Comparison of ENCODE assay signal across 8 cellular contexts in the genomic region with DNA sequence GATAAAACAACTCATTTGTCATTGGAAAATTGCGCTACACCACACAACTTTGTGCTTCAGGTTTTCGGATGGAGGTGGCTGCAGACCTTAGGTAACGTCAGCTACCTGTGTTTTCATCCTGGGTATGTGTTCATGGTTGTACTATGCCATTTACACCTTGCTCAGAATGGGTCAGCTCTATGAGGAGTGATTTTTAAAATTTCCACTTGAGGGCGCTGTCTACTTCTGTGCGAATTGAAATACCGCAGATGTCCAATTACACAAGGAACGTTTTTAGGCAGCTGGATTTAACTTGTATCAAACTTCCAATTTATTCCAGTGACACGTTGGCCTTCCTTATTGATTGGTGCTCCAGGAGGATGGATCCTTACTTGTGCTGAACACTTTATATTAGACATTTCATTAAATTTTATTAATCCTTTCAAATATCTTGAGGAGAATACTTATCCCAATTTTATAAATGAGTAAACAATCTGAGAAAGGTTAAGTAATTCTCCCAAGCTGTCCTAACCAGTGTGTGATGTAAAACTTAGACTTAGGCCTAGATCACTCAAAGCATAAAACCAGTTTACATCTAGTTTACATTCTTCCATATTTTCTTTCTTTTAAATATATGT. TPM values are rescaled to one million over a fixed set of nuclear protein-coding genes. Genes with fewer than 3 reads are reported as not detected.
DNase-seq lines count a peak whose midpoint lies in the region; ATAC-seq, FAIRE-seq and TF ChIP-seq lines count a peak whose summit lies in the region.

No MANE protein-coding gene starts in this region.

- H3K27me3 Mint-ChIP-seq in activated naive CD8-positive, alpha-beta T cell treated with anti-CD3 and anti-CD28 coated beads, Interleukin-2, amount 50 U/mL, for 24 hours = no peaks in the 10 kb centered on the region

- DNase-seq in A549 (ENCODE audit: low read depth in 1 of 2, low spot score in 1 of 2) = peak; percentile 30 to 49
- DNase-seq in NCI-H2107 (lab: John Stamatoyannopoulos, UW) = peak; percentile 52
- DNase-seq in GM12878 (ENCODE audit: low read depth, low spot score) = peak; percentile 3
- DNase-seq in medulla oblongata (ENCODE audit: extremely low spot score) = peak; percentile 59
- no peak for DNase-seq in activated naive CD8-positive, alpha-beta T cell treated with anti-CD3 and anti-CD28 coated beads, Interleukin-2, amount 50 U/mL, for 24 hours
- no peak for DNase-seq in activated CD4-positive, alpha-beta T cell treated with anti-CD3 and anti-CD28 coated beads, Interleukin-2, amount 50 U/mL, for 4 hours

- no peak overlapping the region for H3K9ac ChIP-seq in GM12878 (ENCODE audit: control insufficient read depth, insufficient read depth, low read length)

- TF ChIP-seq RAD21 in A549 (conservative IDR thresholded peaks at IDR 0.05 in 1 of 2, IDR thresholded peaks at IDR 0.05 in 1 of 2) (peak; percentile 73 to 83), GM12878 (IDR thresholded peaks at IDR 0.05; ENCODE audit: insufficient read depth, low read depth, low read length) (peak; percentile 75)

- H3K36me3 Mint-ChIP-seq in activated naive CD8-positive, alpha-beta T cell treated with anti-CD3 and anti-CD28 coated beads, Interleukin-2, amount 50 U/mL, for 24 hours (ENCODE audit: low read depth) = no peaks in the 10 kb centered on the region

- H2AFZ ChIP-seq in GM12878 (ENCODE audit: control insufficient read depth, low read depth, low read length) = no peak overlapping the region

- CTCF ChIA-PET in A549 (lab: Yijun Ruan, JAX) = interaction anchor here (0.6 to 2.0 kb wide), 19 partner anchors 9 to 1146 kb away, joined by 3 to 11 read pairs (median 3); no protein-coding TSS in a partner anchor
- CTCF ChIA-PET in GM12878 (lab: Yijun Ruan, JAX) = interaction anchor here (0.5 to 2.4 kb wide), 26 partner anchors 9 to 1779 kb away, joined by 3 to 11 read pairs (median 4); no protein-coding TSS in a partner anchor

- intact Hi-C loops in GM12878 (cut with micrococcal nuclease; ENCODE audit: unreplicated experiment) = no loop called here

- no peaks in the 10 kb centered on the region for H3K4me1 ChIP-seq in A549
- no peaks in the 10 kb centered on the region for H3K4me1 ChIP-seq in GM12878 (ENCODE audit: control insufficient read depth, insufficient read depth, low read length)

- H3K36me3 ChIP-seq in GM12878 (ENCODE audit: control insufficient read depth in 2 of 2, insufficient read depth in 2 of 2, low read length in 1 of 2) = no peaks in the 10 kb centered on the region

- SMC1A ChIA-PET in GM12878 (lab: Charles Lee; ENCODE audit: uncharacterized antibody, unreplicated experiment) = interaction anchor here (0.6 to 1.8 kb wide), 12 partner anchors 9 to 1023 kb away, joined by 3 to 5 read pairs (median 4); no protein-coding TSS in a partner anchor

- H3K27ac ChIP-seq in A549 (no peak overlapping the region), GM12878 (ENCODE audit: control insufficient read depth, insufficient read depth) (no peak overlapping the region)

- H4K20me1 ChIP-seq in GM12878 (ENCODE audit: control insufficient read depth, insufficient read depth) = no peaks in the 10 kb centered on the region

- FAIRE-seq in A549 (lab: Jason Lieb, UNC) = peak; percentile 49
- FAIRE-seq in GM12878 (lab: Jason Lieb, UNC) = no peak

- H3K4me3 ChIP-seq in A549 (no peak overlapping the region), GM12875 (ENCODE audit: low read depth, low read length) (no peak overlapping the region), GM12878 (no peak overlapping the region)

- TF ChIP-seq EP300 in A549 (IDR thresholded peaks at IDR 0.05) (no peak), GM12878 (IDR thresholded peaks at IDR 0.05; ENCODE audit: borderline replicate concordance in 1 of 2, control insufficient read depth in 1 of 2, low read depth in 2 of 2, low read length in 2 of 2) (no peak)

- no peaks in the 10 kb centered on the region for H3K9me3 Mint-ChIP-seq in activated naive CD8-positive, alpha-beta T cell treated with anti-CD3 and anti-CD28 coated beads, Interleukin-2, amount 50 U/mL, for 24 hours

- POLR2A ChIA-PET in A549 (lab: Yijun Ruan, JAX) (interaction anchor here (1.1 kb wide), 1 partner anchor 163 kb away, joined by 3 read pairs; no protein-coding TSS in a partner anchor), GM12878 (lab: Charles Lee) (no interaction called here)

- H3K27me3 ChIP-seq in GM12878 (replicated peaks in 1 of 2; ENCODE audit: control insufficient read depth in 2 of 2, insufficient read depth in 2 of 2, low read length in 1 of 2) = no peaks in the 10 kb centered on the region

- H3K4me3 Mint-ChIP-seq in activated naive CD8-positive, alpha-beta T cell treated with anti-CD3 and anti-CD28 coated beads, Interleukin-2, amount 50 U/mL, for 24 hours = no peak overlapping the region

- no peaks in the 10 kb centered on the region for H3K79me2 ChIP-seq in GM12878 (ENCODE audit: control insufficient read depth, insufficient read depth, low read length)

- no peak overlapping the region for H3K27ac Mint-ChIP-seq in activated naive CD8-positive, alpha-beta T cell treated with anti-CD3 and anti-CD28 coated beads, Interleukin-2, amount 50 U/mL, for 24 hours

- BruUV-seq in GM12878 (replicated peaks; lab: Mats Ljungman, UMichigan) = no TSS peak

- peak; percentile 82 for TF ChIP-seq CTCF in A549 (IDR thresholded peaks at IDR 0.05)
- peak; percentile 60; the same call in 1 of the 2 replicates for TF ChIP-seq CTCF in GM12875 (IDR thresholded peaks at IDR 0.05; ENCODE audit: borderline replicate concordance, insufficient read depth, low read depth, low read length)
- peak; percentile 52 to 64 (median 60); a peak in 5 of 6 replicates for TF ChIP-seq CTCF in GM12878 (IDR thresholded peaks at IDR 0.05 in 2 of 3, conservative IDR thresholded peaks at IDR 0.05 in 1 of 3; ENCODE audit: control insufficient read depth in 2 of 3, extremely low read depth in 1 of 3, insufficient read depth in 1 of 3, low read depth in 3 of 3, low read length in 3 of 3)

- H3K4me2 ChIP-seq in A549 (no peak overlapping the region), GM12878 (ENCODE audit: control insufficient read depth, insufficient read depth) (no peak overlapping the region)

- under 1% methylated on average over 8 of the region's 8 CpGs for WGBS in A549 (ENCODE audit: missing lambda C conversion rate)
- 0% methylated on average over 8 of the region's 8 CpGs for WGBS in GM12878 (ENCODE audit: insufficient coverage, insufficient replicate concordance, low lambda C conversion rate, missing lambda C conversion rate)

- H3K9me3 ChIP-seq in A549 (no peaks in the 10 kb centered on the region), GM12878 (replicated peaks; ENCODE audit: control insufficient read depth, insufficient read depth, low read length) (no peaks in the 10 kb centered on the region)

- ATAC-seq in A549 (peak; percentile 83 to 93), HG02884 (IDR thresholded peaks at IDR 0.05; ENCODE audit: unreplicated experiment) (peak; percentile 86), GM12878 (peak; percentile 81)
- no peak for ATAC-seq in activated naive CD8-positive, alpha-beta T cell treated with anti-CD3 and anti-CD28 coated beads, Interleukin-2, amount 50 U/mL, for 24 hours

- in situ Hi-C loops in GM12878 (cut with MboI) = no loop called here

- H3K4me1 Mint-ChIP-seq in activated naive CD8-positive, alpha-beta T cell treated with anti-CD3 and anti-CD28 coated beads, Interleukin-2, amount 50 U/mL, for 24 hours = no peaks in the 10 kb centered on the region

- RAD21 ChIA-PET in GM12878 (lab: Charles Lee; ENCODE audit: unreplicated experiment) = interaction anchor here (0.7 to 1.7 kb wide), 5 partner anchors 9 to 619 kb away, joined by 3 to 6 read pairs (median 3); no protein-coding TSS in a partner anchor

- TF ChIP-seq POLR2A in A549 (IDR thresholded peaks at IDR 0.05; ENCODE audit: low read length) (no peak), GM12878 (IDR thresholded peaks at IDR 0.05; ENCODE audit: low read depth, low read length) (no peak)

TF ChIP-seq in A549, 52 proteins besides CTCF, POLR2A, EP300 and RAD21 (continues in another document):
- TF ChIP-seq SREBF2 (IDR thresholded peaks at IDR 0.05) = no peak
- no peak for TF ChIP-seq RFX5 (IDR thresholded peaks at IDR 0.05)

TF ChIP-seq in GM12878, 131 proteins besides CTCF, POLR2A, EP300 and RAD21:
- TF ChIP-seq RUNX3 (IDR thresholded peaks at IDR 0.05; ENCODE audit: low read length) (peak; percentile 45; the same call in 1 of the 2 replicates), CBFB (IDR thresholded peaks at IDR 0.05; ENCODE audit: low read depth) (no peak), SMC3 (IDR thresholded peaks at IDR 0.05; ENCODE audit: borderline replicate concordance, low read length) (peak; percentile 61; the same call in 1 of the 2 replicates)

RNA-seq across cellular contexts. Expression of gene DMRTA1, which starts 23.4 kb away (rescaled TPM):
- polyA plus RNA-seq in A549 (2011; rRNA removed) (2.3 and 2.5 TPM in 2 replicates), A549 (2017; fragmentation: RNase III; extraction: RNeasy Plus Mini Kit Qiagen cat#74134 plus additional on column Dnase treatment) (0.51 to 0.82 TPM (median 0.62 TPM) in 3 replicates), GM12878 (2011; rRNA removed) (not detected in 2 replicates), GM12878 (2014; fragmentation: Illumina TruSeq; extraction: Trizol) (not detected in 2 replicates), GM12878 (2014; fragmentation: Nextera tagmentation; extraction: Ambion mirVana) (not detected), GM12878 (2014; rRNA removed) (not detected in 2 replicates), GM12878 (2016; fragmentation: Nextera tagmentation; extraction: Ambion mirVana) (not detected)
- 0.19 and 0.26 TPM in 2 replicates for polyA plus RNA-seq in A549 (2012; cell fraction: cytosol; rRNA removed)
- 0.38 and 0.45 TPM in 2 replicates for polyA plus RNA-seq in A549 (2012; cell fraction: nucleus; rRNA removed)
- polyA minus RNA-seq in A549 (2011; rRNA and poly(A)+ RNA removed) = 2.2 and 3.3 TPM in 2 replicates
- total RNA-seq in GM12878 (2013; cell fraction: nucleolus; rRNA removed) = not detected in 2 replicates
- total RNA-seq in GM12878 (2014; rRNA removed) (not detected in 2 replicates), GM12878 (2014; rRNA removed; fragmentation: Illumina TruSeq; extraction: Trizol) (not detected in 2 replicates), GM12878 (2021) (not detected in 2 replicates)
- polyA plus RNA-seq in GM12878 (2011; ENCODE audit: low read depth) = not detected
- polyA plus RNA-seq in GM12878 (2011; cell fraction: cytosol; rRNA removed) = 0.02 TPM in 1 of 2 replicates, not detected in the other
- 0.03 TPM in 1 of 2 replicates, not detected in the other for polyA plus RNA-seq in GM12878 (2011; cell fraction: nucleus; rRNA removed)
- not detected in 2 replicates for polyA plus RNA-seq in GM12878 (2012)
- polyA minus RNA-seq in GM12878 (2011; rRNA and poly(A)+ RNA removed) = 0.07 TPM in 1 of 2 replicates, not detected in the other
- not detected in 2 replicates for polyA minus RNA-seq in GM12878 (2011; cell fraction: cytosol; rRNA and poly(A)+ RNA removed)
- polyA minus RNA-seq in GM12878 (2011; cell fraction: nucleus; rRNA and poly(A)+ RNA removed) = not detected in 2 replicates

Comparison
In these comparisons a context has a peak if more than half of its experiments do, and no peak if none do; other contexts are left out.
1. DNase-seq: peak in A549 (2 of 2), NCI-H2107 (single experiment), GM12878 (single experiment) and medulla oblongata (single experiment); none in activated naive CD8-positive, alpha-beta T cell treated with anti-CD3 and anti-CD28 coated beads, Interleukin-2, amount 50 U/mL, for 24 hours (single experiment) and activated CD4-positive, alpha-beta T cell treated with anti-CD3 and anti-CD28 coated beads, Interleukin-2, amount 50 U/mL, for 4 hours (0 of 2).
2. Of the 24 proteins assayed by ChIP-seq in both GM12878 and A549: peak only in GM12878: none; only in A549: none; in both: CTCF, RAD21 and SMC3; in neither: 21.
3. Peak in every context shown above with its lines, with median percentiles within 50 percentile points of each other: CTCF ChIP-seq.